In the genomic region with DNA sequence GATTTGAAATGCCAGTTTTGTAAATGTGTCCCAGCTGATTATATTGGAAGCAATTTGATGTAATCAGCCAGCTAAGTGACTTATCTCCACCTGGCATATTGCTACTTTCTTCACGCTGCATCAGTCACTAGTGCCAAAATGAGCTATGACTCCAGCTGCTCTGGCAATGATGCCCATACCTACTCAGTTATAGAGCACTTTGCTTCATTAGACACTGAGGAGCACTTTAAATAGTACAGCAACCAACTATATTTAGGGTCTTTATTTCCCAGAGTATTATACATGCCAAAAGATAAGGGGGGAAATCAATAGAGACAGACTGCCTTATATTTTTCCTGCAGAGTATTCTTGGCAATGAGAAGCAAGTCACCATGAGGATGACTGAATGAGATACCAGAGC, we compare ENCODE assay signal across 21 cellular contexts.
"Had no signal": no experiment of that assay in that cellular context is flagged by ENCODE, and none has a peak within 500 bp of the region (broad histone marks: within the 10 kb centered on the region; RNA-seq: fewer than 3 reads in every experiment).

No MANE protein-coding gene starts in this region.

- H3K27ac ChIP-seq: brain microvascular endothelial cell, coronary artery, lower lobe of right lung, tibial artery had no signal

- H3K4me3 ChIP-seq: coronary artery, lower lobe of right lung, tibial artery had no signal

- H3K9me3 Mint-ChIP-seq: activated CD4-positive, alpha-beta T cell treated with anti-CD3 and anti-CD28 coated beads, Interleukin-2, amount 10 ng/mL, durations not matched to agents 7 days and 5 days; activated naive CD4-positive, alpha-beta T cell treated with anti-CD3 and anti-CD28 coated beads, Interleukin-2, amount 10 ng/mL, durations not matched to agents 7 days and 5 days; activated naive CD8-positive, alpha-beta T cell treated with anti-CD3 and anti-CD28 coated beads, Interleukin-2, amount 50 U/mL, for 24 hours had no signal

- H3K4me3 Mint-ChIP-seq: activated CD4-positive, alpha-beta T cell treated with anti-CD3 and anti-CD28 coated beads, Interleukin-2, amount 10 ng/mL, durations not matched to agents 7 days and 5 days; activated naive CD4-positive, alpha-beta T cell treated with anti-CD3 and anti-CD28 coated beads, Interleukin-2, amount 10 ng/mL, durations not matched to agents 7 days and 5 days; activated naive CD8-positive, alpha-beta T cell treated with anti-CD3 and anti-CD28 coated beads, Interleukin-2, amount 50 U/mL, for 24 hours; central memory CD8-positive, alpha-beta T cell; natural killer cell had no signal

- H3K27me3 Mint-ChIP-seq: activated CD4-positive, alpha-beta T cell treated with anti-CD3 and anti-CD28 coated beads, Interleukin-2, amount 10 ng/mL, durations not matched to agents 7 days and 5 days; activated naive CD4-positive, alpha-beta T cell treated with anti-CD3 and anti-CD28 coated beads, Interleukin-2, amount 10 ng/mL, durations not matched to agents 7 days and 5 days; activated naive CD8-positive, alpha-beta T cell treated with anti-CD3 and anti-CD28 coated beads, Interleukin-2, amount 50 U/mL, for 24 hours; central memory CD8-positive, alpha-beta T cell had no signal

- DNase-seq: activated CD4-positive, alpha-beta T cell treated with anti-CD3 and anti-CD28 coated beads, Interleukin-2, amount 10 ng/mL, durations not matched to agents 7 days and 5 days; activated CD8-positive, alpha-beta memory T cell treated with anti-CD3 and anti-CD28 coated beads, Interleukin-2, amount 50 U/mL, for 4 hours; activated effector memory CD4-positive, alpha-beta T cell treated with Interleukin-2 at 50 U/mL for 16 hours; activated naive CD4-positive, alpha-beta T cell treated with anti-CD3 and anti-CD28 coated beads, Interleukin-2, amount 10 ng/mL, durations not matched to agents 7 days and 5 days; activated naive CD8-positive, alpha-beta T cell treated with anti-CD3 and anti-CD28 coated beads, Interleukin-2, amount 50 U/mL, for 24 hours; activated T-cell treated with anti-CD3 and anti-CD28 coated beads, Interleukin-2, amount 50 U/mL, for 48 hours; anterior cingulate cortex; brain microvascular endothelial cell; erythroblast; hypothalamus; islet precursor cell; left colon; lower lobe of right lung; natural killer cell; posterior cingulate gyrus; stimulated activated CD4-positive, alpha-beta T cell treated with anti-CD3 and anti-CD28 coated beads, Interleukin-2, amount 100 ng/mL, for 24 hours; stimulated activated naive CD4-positive, alpha-beta T cell treated with Interleukin-2 at 50 U/mL for 16 hours; tibial artery had no signal

- H3K4me1 ChIP-seq: lower lobe of right lung, tibial artery had no signal

- H3K36me3 ChIP-seq: brain microvascular endothelial cell, lower lobe of right lung, tibial artery had no signal

- H3K27ac Mint-ChIP-seq: activated CD4-positive, alpha-beta T cell treated with anti-CD3 and anti-CD28 coated beads, Interleukin-2, amount 10 ng/mL, durations not matched to agents 7 days and 5 days; activated naive CD4-positive, alpha-beta T cell treated with anti-CD3 and anti-CD28 coated beads, Interleukin-2, amount 10 ng/mL, durations not matched to agents 7 days and 5 days; activated naive CD8-positive, alpha-beta T cell treated with anti-CD3 and anti-CD28 coated beads, Interleukin-2, amount 50 U/mL, for 24 hours; natural killer cell had no signal

- ATAC-seq: activated CD4-positive, CD25-positive, alpha-beta regulatory T cell treated with anti-CD3 and anti-CD28 coated beads, Interleukin-2, amount 50 U/mL, for 24 hours; activated naive CD8-positive, alpha-beta T cell treated with anti-CD3 and anti-CD28 coated beads, Interleukin-2, amount 50 U/mL, for 24 hours; left colon; lower lobe of right lung; natural killer cell had no signal

- H3K36me3 Mint-ChIP-seq: activated naive CD4-positive, alpha-beta T cell treated with anti-CD3 and anti-CD28 coated beads, Interleukin-2, amount 10 ng/mL, durations not matched to agents 7 days and 5 days; natural killer cell had no signal

- H3K4me1 Mint-ChIP-seq: activated CD4-positive, alpha-beta T cell treated with anti-CD3 and anti-CD28 coated beads, Interleukin-2, amount 10 ng/mL, durations not matched to agents 7 days and 5 days; activated naive CD4-positive, alpha-beta T cell treated with anti-CD3 and anti-CD28 coated beads, Interleukin-2, amount 10 ng/mL, durations not matched to agents 7 days and 5 days; activated naive CD8-positive, alpha-beta T cell treated with anti-CD3 and anti-CD28 coated beads, Interleukin-2, amount 50 U/mL, for 24 hours; central memory CD8-positive, alpha-beta T cell; natural killer cell had no signal

- H3K9me3 ChIP-seq: lower lobe of right lung, tibial artery had no signal

- H3K27me3 ChIP-seq: brain microvascular endothelial cell, tibial artery had no signal
